Comparison of ENCODE assay signal across 29 cellular contexts in the genomic region with DNA sequence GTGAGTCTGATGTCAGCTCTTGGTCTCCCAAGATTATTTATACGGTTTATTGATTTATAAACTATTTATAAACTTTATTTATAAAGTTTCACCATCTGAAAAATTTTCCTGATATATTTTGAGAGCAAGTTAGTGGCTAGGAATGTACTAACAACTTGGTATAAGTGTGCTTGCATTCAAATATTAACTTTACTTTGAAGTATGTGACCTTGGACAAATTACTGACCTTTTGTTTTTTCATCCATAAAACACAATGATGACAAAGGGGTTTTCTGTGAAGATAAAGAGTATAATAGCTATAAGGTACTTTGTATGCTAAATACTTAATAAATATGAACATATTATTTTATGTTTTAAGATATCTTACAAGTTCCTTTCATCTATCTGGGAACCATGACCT.
DNase-seq lines count a peak whose midpoint lies in the region; ATAC-seq, FAIRE-seq and TF ChIP-seq lines count a peak whose summit lies in the region.
"Had no signal": no experiment of that assay in that cellular context is flagged by ENCODE, and none has a peak within 500 bp of the region (broad histone marks: within the 10 kb centered on the region; RNA-seq: fewer than 3 reads in every experiment).

No MANE protein-coding gene starts in this region.

- H4K20me1 ChIP-seq in HepG2 (ENCODE audit: insufficient read depth, low read length) = no peaks in the 10 kb centered on the region
- H4K20me1 ChIP-seq: BLaER1; BLaER1 treated with 17β-estradiol and CSF1 and Interleukin-3, amounts not matched to agents 10 nM and 100 nM had no signal

- peak overlapping the region; percentile 29; the same call in 1 of the 2 replicates for H3K4me2 ChIP-seq in HepG2 (ENCODE audit: low read depth, low read length)
- H3K4me2 ChIP-seq: A549; BLaER1; BLaER1 treated with 17β-estradiol and CSF1 and Interleukin-3, amounts not matched to agents 10 nM and 100 nM had no signal

- intact Hi-C loops in HepG2 (cut with micrococcal nuclease; ENCODE audit: unreplicated experiment) = loop anchor here (1.0 kb wide), 1 partner anchor 9 kb away; no protein-coding TSS in a partner anchor
- intact Hi-C loops in right lobe of liver (cut with DNase I) = no loop called here

- POLR2A ChIA-PET in HepG2 (lab: Yijun Ruan, JAX) = interaction anchor here (1.8 kb wide), 1 partner anchor 9 kb away, joined by 7 read pairs; no protein-coding TSS in a partner anchor

- FAIRE-seq in HepG2 (lab: Jason Lieb, UNC) = no peak
- FAIRE-seq: A204.1, A549, D721Med had no signal

- no peaks in the 10 kb centered on the region for H3K9me3 ChIP-seq in HepG2 (ENCODE audit: low read length)
- no peaks in the 10 kb centered on the region for H3K9me3 ChIP-seq in right lobe of liver
- H3K9me3 ChIP-seq: A549; BE2C; BLaER1; BLaER1 treated with 17β-estradiol and CSF1 and Interleukin-3, amounts not matched to agents 10 nM and 100 nM; Caco-2 had no signal

- peaks cover 33% of the 10 kb centered on the region for H3K4me1 ChIP-seq in HepG2 (ENCODE audit: insufficient read depth, low read length)
- H3K4me1 ChIP-seq in right lobe of liver = no peaks in the 10 kb centered on the region
- H3K4me1 ChIP-seq: A549; BE2C; BLaER1; BLaER1 treated with 17β-estradiol and CSF1 and Interleukin-3, amounts not matched to agents 10 nM and 100 nM; Caco-2 had no signal

- no peak for TF ChIP-seq CTCF in HepG2 (CRISPR knock-in tag; IDR thresholded peaks at IDR 0.05)
- no peak for TF ChIP-seq CTCF in right lobe of liver (IDR thresholded peaks at IDR 0.05)

- BruUV-seq in HepG2 (replicated peaks; lab: Mats Ljungman, UMichigan) = no TSS peak

- TF ChIP-seq POLR2A in HepG2 (IDR thresholded peaks at IDR 0.05; ENCODE audit: insufficient read depth in 1 of 2, low read depth in 2 of 2, low read length in 2 of 2) (no peak), right lobe of liver (IDR thresholded peaks at IDR 0.05) (no peak)

- WGBS in HepG2 (ENCODE audit: low lambda C conversion rate) = 33% methylated on average over 1 of the region's 1 CpG
- 55% methylated on average over 1 of the region's 1 CpG for WGBS in right lobe of liver (ENCODE audit: insufficient coverage, low coverage, low lambda C conversion rate, missing lambda C conversion rate)

- H3K4me3 ChIP-seq in HepG2 (replicated peaks in 1 of 3; ENCODE audit: insufficient read depth in 1 of 3, low read depth in 2 of 3, low read length in 3 of 3) (no peak overlapping the region), right lobe of liver (no peak overlapping the region)
- H3K4me3 ChIP-seq: A549; BLaER1; BLaER1 treated with 17β-estradiol and CSF1 and Interleukin-3, amounts not matched to agents 10 nM and 100 nM had no signal

- no peak overlapping the region for H2AFZ ChIP-seq in HepG2 (ENCODE audit: low read length)

- no peaks in the 10 kb centered on the region for H3K79me2 ChIP-seq in HepG2 (ENCODE audit: insufficient read depth, low read length)

- H3K27ac ChIP-seq in HepG2 (ENCODE audit: extremely low read length, insufficient read depth, low read length) (no peak overlapping the region), right lobe of liver (no peak overlapping the region)
- H3K27ac ChIP-seq: 22Rv1; A549; BLaER1; BLaER1 treated with 17β-estradiol and CSF1 and Interleukin-3, amounts not matched to agents 10 nM and 100 nM; C4-2B had no signal

- in situ Hi-C loops in HepG2 (cut with HindIII; ENCODE audit: extremely low pct_ligation_motif_present, low pct_unique_long_range_greater_than_20kb) = no loop called here

- H3K36me3 ChIP-seq in HepG2 (replicated peaks in 1 of 2; ENCODE audit: control insufficient read depth in 1 of 2, insufficient read depth in 2 of 2, low read length in 2 of 2) = no peaks in the 10 kb centered on the region
- no peaks in the 10 kb centered on the region for H3K36me3 ChIP-seq in right lobe of liver
- H3K36me3 ChIP-seq: BE2C; BLaER1; BLaER1 treated with 17β-estradiol and CSF1 and Interleukin-3, amounts not matched to agents 10 nM and 100 nM had no signal

- H3K27me3 ChIP-seq in HepG2 (ENCODE audit: control insufficient read depth in 1 of 2, insufficient read depth in 2 of 2, low read length in 2 of 2) = no peaks in the 10 kb centered on the region
- no peaks in the 10 kb centered on the region for H3K27me3 ChIP-seq in right lobe of liver
- H3K27me3 ChIP-seq: BE2C; BLaER1; BLaER1 treated with 17β-estradiol and CSF1 and Interleukin-3, amounts not matched to agents 10 nM and 100 nM had no signal

- no peak for TF ChIP-seq RAD21 in HepG2 (CRISPR knock-in tag; IDR thresholded peaks at IDR 0.05)

- CTCF ChIA-PET in HepG2 (lab: Yijun Ruan, JAX; ENCODE audit: low intra/inter-chr PET ratio, low total read pairs) = no interaction called here

- TF ChIP-seq EP300 in HepG2 (IDR thresholded peaks at IDR 0.05; ENCODE audit: low read depth in 2 of 2, low read length in 2 of 2) (peak in 1 of 2 experiments; percentile 71; a peak in 2 of 4 replicates), HepG2 (CRISPR knock-in tag; IDR thresholded peaks at IDR 0.05; ENCODE audit: borderline replicate concordance) (no peak)

- no peak overlapping the region for H3K9ac ChIP-seq in HepG2 (ENCODE audit: insufficient read depth, low read depth, low read length)
- H3K9ac ChIP-seq: BLaER1; BLaER1 treated with 17β-estradiol and CSF1 and Interleukin-3, amounts not matched to agents 10 nM and 100 nM had no signal

- peak; percentile 60 for DNase-seq in HepG2 (ENCODE audit: low spot score)
- no peak for DNase-seq in right lobe of liver
- DNase-seq: 8988T; ACHN; AML-193; BE2C; C1 segment of cervical spinal cord; Caco-2; Calu3; CD4-positive, alpha-beta memory T cell; CD4-positive, alpha-beta T cell; CD4-positive, CD25-positive, alpha-beta regulatory T cell; CD8-positive, alpha-beta memory T cell; CD8-positive, alpha-beta T cell; COR-L47; DMS 273 treated with DMSO at 0.1 percent for 48 hours; DMS153; DMS53; DMS79; DMS79 treated with DMSO at 0.1 percent for 48 hours; DND-41; EL had no signal

- ATAC-seq in HepG2 = peak; percentile 60
- no peak for ATAC-seq in right lobe of liver
- ATAC-seq: A549; CD8-positive, alpha-beta T cell had no signal

TF ChIP-seq in HepG2, 621 proteins besides CTCF, POLR2A, EP300 and RAD21 (continues in another document):
- TF ChIP-seq MAFK (conservative IDR thresholded peaks at IDR 0.05 in 1 of 2, IDR thresholded peaks at IDR 0.05 in 1 of 2; ENCODE audit: low read length in 2 of 2) (peak in 1 of 2 experiments; percentile 25; a peak in 1 of 4 replicates), RARA (CRISPR knock-in tag; IDR thresholded peaks at IDR 0.05) (peak; percentile 69)
- TF ChIP-seq, protein P1, sequence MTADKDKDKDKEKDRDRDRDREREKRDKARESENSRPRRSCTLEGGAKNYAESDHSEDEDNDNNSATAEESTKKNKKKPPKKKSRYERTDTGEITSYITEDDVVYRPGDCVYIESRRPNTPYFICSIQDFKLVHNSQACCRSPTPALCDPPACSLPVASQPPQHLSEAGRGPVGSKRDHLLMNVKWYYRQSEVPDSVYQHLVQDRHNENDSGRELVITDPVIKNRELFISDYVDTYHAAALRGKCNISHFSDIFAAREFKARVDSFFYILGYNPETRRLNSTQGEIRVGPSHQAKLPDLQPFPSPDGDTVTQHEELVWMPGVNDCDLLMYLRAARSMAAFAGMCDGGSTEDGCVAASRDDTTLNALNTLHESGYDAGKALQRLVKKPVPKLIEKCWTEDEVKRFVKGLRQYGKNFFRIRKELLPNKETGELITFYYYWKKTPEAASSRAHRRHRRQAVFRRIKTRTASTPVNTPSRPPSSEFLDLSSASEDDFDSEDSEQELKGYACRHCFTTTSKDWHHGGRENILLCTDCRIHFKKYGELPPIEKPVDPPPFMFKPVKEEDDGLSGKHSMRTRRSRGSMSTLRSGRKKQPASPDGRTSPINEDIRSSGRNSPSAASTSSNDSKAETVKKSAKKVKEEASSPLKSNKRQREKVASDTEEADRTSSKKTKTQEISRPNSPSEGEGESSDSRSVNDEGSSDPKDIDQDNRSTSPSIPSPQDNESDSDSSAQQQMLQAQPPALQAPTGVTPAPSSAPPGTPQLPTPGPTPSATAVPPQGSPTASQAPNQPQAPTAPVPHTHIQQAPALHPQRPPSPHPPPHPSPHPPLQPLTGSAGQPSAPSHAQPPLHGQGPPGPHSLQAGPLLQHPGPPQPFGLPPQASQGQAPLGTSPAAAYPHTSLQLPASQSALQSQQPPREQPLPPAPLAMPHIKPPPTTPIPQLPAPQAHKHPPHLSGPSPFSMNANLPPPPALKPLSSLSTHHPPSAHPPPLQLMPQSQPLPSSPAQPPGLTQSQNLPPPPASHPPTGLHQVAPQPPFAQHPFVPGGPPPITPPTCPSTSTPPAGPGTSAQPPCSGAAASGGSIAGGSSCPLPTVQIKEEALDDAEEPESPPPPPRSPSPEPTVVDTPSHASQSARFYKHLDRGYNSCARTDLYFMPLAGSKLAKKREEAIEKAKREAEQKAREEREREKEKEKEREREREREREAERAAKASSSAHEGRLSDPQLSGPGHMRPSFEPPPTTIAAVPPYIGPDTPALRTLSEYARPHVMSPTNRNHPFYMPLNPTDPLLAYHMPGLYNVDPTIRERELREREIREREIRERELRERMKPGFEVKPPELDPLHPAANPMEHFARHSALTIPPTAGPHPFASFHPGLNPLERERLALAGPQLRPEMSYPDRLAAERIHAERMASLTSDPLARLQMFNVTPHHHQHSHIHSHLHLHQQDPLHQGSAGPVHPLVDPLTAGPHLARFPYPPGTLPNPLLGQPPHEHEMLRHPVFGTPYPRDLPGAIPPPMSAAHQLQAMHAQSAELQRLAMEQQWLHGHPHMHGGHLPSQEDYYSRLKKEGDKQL (CRISPR knock-in tag; IDR thresholded peaks at IDR 0.05; ENCODE audit: low read depth) = no peak
- TF ChIP-seq, protein P2, sequence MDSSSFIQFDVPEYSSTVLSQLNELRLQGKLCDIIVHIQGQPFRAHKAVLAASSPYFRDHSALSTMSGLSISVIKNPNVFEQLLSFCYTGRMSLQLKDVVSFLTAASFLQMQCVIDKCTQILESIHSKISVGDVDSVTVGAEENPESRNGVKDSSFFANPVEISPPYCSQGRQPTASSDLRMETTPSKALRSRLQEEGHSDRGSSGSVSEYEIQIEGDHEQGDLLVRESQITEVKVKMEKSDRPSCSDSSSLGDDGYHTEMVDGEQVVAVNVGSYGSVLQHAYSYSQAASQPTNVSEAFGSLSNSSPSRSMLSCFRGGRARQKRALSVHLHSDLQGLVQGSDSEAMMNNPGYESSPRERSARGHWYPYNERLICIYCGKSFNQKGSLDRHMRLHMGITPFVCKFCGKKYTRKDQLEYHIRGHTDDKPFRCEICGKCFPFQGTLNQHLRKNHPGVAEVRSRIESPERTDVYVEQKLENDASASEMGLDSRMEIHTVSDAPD (CRISPR knock-in tag; IDR thresholded peaks at IDR 0.05) = no peak
- TF ChIP-seq, protein P3, sequence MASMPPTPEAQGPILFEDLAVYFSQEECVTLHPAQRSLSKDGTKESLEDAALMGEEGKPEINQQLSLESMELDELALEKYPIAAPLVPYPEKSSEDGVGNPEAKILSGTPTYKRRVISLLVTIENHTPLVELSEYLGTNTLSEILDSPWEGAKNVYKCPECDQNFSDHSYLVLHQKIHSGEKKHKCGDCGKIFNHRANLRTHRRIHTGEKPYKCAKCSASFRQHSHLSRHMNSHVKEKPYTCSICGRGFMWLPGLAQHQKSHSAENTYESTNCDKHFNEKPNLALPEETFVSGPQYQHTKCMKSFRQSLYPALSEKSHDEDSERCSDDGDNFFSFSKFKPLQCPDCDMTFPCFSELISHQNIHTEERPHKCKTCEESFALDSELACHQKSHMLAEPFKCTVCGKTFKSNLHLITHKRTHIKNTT (CRISPR knock-in tag; IDR thresholded peaks at IDR 0.05) = no peak
